Comparison of ENCODE assay signal across 8 cellular contexts in the genomic region with DNA sequence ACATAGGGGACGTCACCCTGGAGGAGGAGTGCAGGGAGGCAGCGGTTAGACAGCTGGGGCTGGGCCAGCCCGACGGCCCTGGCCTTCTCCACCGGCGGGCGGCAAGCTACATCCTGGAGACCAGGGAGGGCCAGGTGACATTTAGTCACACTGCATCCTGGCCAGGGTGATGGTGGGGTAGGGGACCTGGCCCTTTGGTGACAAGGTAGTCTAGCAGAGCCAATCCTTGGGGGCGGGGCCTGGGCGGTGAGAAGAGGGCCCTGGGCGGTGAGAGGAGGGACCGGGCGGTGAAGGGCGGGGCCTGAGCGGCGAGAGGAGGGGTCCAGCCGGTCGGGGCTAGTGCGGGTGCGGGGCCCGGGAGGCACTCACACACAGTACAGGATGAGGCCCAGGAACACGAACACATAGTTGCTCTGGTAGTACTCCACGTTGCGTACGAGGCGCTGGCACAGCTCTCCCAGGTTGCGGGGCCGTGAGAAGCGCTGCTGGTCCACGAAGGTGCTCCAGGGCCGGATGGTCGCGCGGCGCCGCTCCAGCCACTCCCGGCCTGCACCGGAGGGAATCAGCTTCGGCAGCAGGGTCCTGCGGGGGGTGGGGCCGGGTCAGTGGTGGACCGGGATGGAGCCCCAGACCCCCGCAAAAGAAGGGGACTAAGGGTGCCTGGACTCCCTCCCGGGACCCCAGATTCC. TPM values are rescaled to one million over a fixed set of nuclear protein-coding genes. Genes with fewer than 3 reads are reported as not detected.
DNase-seq lines count a peak whose midpoint lies in the region; ATAC-seq and TF ChIP-seq lines count a peak whose summit lies in the region.

No MANE protein-coding gene starts in this region.

- H3K4me3 Mint-ChIP-seq in activated T-helper 17 cell treated with anti-CD3 and anti-CD28 coated beads, Interleukin-2, amount 50 U/mL, for 72 hours, result peak overlapping the region; percentile 85
- H3K4me3 Mint-ChIP-seq in natural killer cell treated with Interleukin-12 subunit alpha and Interleukin-12 subunit beta and Interleukin-15 and Interleukin-18, amount 100 ng/mL, for 72 hours, result peak overlapping the region; percentile 83

- intact Hi-C loops in Panc1 (cut with micrococcal nuclease; ENCODE audit: unreplicated experiment), result loop anchor here (5.0 kb wide), 1 partner anchor 81 kb away; the partner anchor contains the start of gene CD79A

- peak overlapping the region; percentile 64 for H3K27ac Mint-ChIP-seq in activated T-helper 17 cell treated with anti-CD3 and anti-CD28 coated beads, Interleukin-2, amount 50 U/mL, for 72 hours
- H3K27ac Mint-ChIP-seq in natural killer cell treated with Interleukin-12 subunit alpha and Interleukin-12 subunit beta and Interleukin-15 and Interleukin-18, amount 100 ng/mL, for 72 hours, result peak overlapping the region; percentile 72 to 89

- DNase-seq in AG08395 (ENCODE audit: low spot score), result peak; percentile 90
- no peak for DNase-seq in Panc1 (ENCODE audit: low read depth, low spot score)
- DNase-seq in fibroblast of lung (ENCODE audit: low read depth in 2 of 2), result peak; percentile 56 to 76
- DNase-seq in natural killer cell treated with Interleukin-12 subunit alpha and Interleukin-12 subunit beta and Interleukin-15 and Interleukin-18, amount 100 ng/mL, for 72 hours (ENCODE audit: low spot score), result peak; percentile 86
- peak; percentile 83 for DNase-seq in stimulated activated naive CD4-positive, alpha-beta T cell treated with Interleukin-2 at 50 U/mL for 16 hours (lab: John Stamatoyannopoulos, UW)

- no peaks in the 10 kb centered on the region for H3K27me3 Mint-ChIP-seq in activated T-helper 17 cell treated with anti-CD3 and anti-CD28 coated beads, Interleukin-2, amount 50 U/mL, for 72 hours
- no peaks in the 10 kb centered on the region for H3K27me3 Mint-ChIP-seq in natural killer cell treated with Interleukin-12 subunit alpha and Interleukin-12 subunit beta and Interleukin-15 and Interleukin-18, amount 100 ng/mL, for 72 hours

- peaks cover 2% of the 10 kb centered on the region for H3K79me2 ChIP-seq in fibroblast of lung (ENCODE audit: control insufficient read depth, insufficient read depth, low read length)

- peaks cover 16% of the 10 kb centered on the region for H3K4me1 Mint-ChIP-seq in activated T-helper 17 cell treated with anti-CD3 and anti-CD28 coated beads, Interleukin-2, amount 50 U/mL, for 72 hours
- peaks cover 15 to 20% of the 10 kb centered on the region in 2 donors for H3K4me1 Mint-ChIP-seq in natural killer cell treated with Interleukin-12 subunit alpha and Interleukin-12 subunit beta and Interleukin-15 and Interleukin-18, amount 100 ng/mL, for 72 hours (ENCODE audit: low read depth in 2 of 2)

- H3K27ac ChIP-seq in HUES64 (ENCODE audit: low read depth, low read length) (peak overlapping the region; percentile 54), Panc1 (ENCODE audit: low read length) (peak overlapping the region; percentile 65), fibroblast of lung (ENCODE audit: insufficient read depth, low read length) (peak overlapping the region; percentile 89)

- in situ Hi-C loops in Panc1 (cut with HindIII; ENCODE audit: low pct_unique_long_range_greater_than_20kb, low sequenced_read_pairs), result no loop called here

- H3K4me2 ChIP-seq in fibroblast of lung (ENCODE audit: extremely low read depth, insufficient read depth, low read length), result peak overlapping the region; percentile 96

- no peaks in the 10 kb centered on the region for H3K9me3 Mint-ChIP-seq in activated T-helper 17 cell treated with anti-CD3 and anti-CD28 coated beads, Interleukin-2, amount 50 U/mL, for 72 hours
- H3K9me3 Mint-ChIP-seq in natural killer cell treated with Interleukin-12 subunit alpha and Interleukin-12 subunit beta and Interleukin-15 and Interleukin-18, amount 100 ng/mL, for 72 hours, result no peaks in the 10 kb centered on the region

- POLR2A ChIA-PET in Panc1 (lab: Charles Lee), result no interaction called here

- peak overlapping the region; percentile 75 for H3K9ac ChIP-seq in HUES64 (ENCODE audit: low read depth, low read length)
- H3K9ac ChIP-seq in fibroblast of lung (ENCODE audit: insufficient read depth, low read length), result peak overlapping the region; percentile 97

- CTCF ChIA-PET in Panc1 (lab: Charles Lee), result no interaction called here

- H3K4me3 ChIP-seq in HUES64 (ENCODE audit: low read length) (peak overlapping the region; percentile 93), Panc1 (ENCODE audit: low read depth in 2 of 2, low read length in 2 of 2) (peak overlapping the region; percentile 66 to 73), fibroblast of lung (replicated peaks in 1 of 4; ENCODE audit: control extremely low read depth in 1 of 4, insufficient read depth in 1 of 4, low read depth in 3 of 4, low read length in 4 of 4) (peak overlapping the region; percentile 77 to 99 (median 82))

- BruUV-seq in Panc1 (replicated peaks; lab: Mats Ljungman, UMichigan), result TSS peak; percentile 83

- H3K4me1 ChIP-seq in HUES64 (ENCODE audit: insufficient read depth, low read length) (peaks cover 5% of the 10 kb centered on the region), Panc1 (ENCODE audit: control insufficient read depth, insufficient read depth, low read length) (peaks cover 7% of the 10 kb centered on the region), fibroblast of lung (ENCODE audit: control insufficient read depth, extremely low read depth, insufficient read depth, low read length) (peaks cover 4% of the 10 kb centered on the region)

- no peaks in the 10 kb centered on the region for H4K20me1 ChIP-seq in fibroblast of lung (ENCODE audit: control insufficient read depth, extremely low read depth, insufficient read depth, low read length)

- H3K36me3 ChIP-seq in HUES64 (ENCODE audit: insufficient read depth, low read length) (peaks cover 11% of the 10 kb centered on the region), Panc1 (ENCODE audit: control insufficient read depth, insufficient read depth, low read length) (no peaks in the 10 kb centered on the region), fibroblast of lung (ENCODE audit: control insufficient read depth, insufficient read depth, low read length) (peaks cover 8% of the 10 kb centered on the region)

- H3K9me3 ChIP-seq in HUES64 (ENCODE audit: insufficient read depth, low read depth, low read length) (no peaks in the 10 kb centered on the region), Panc1 (ENCODE audit: control insufficient read depth, insufficient read depth, low read depth, low read length) (no peaks in the 10 kb centered on the region), fibroblast of lung (ENCODE audit: control insufficient read depth, insufficient read depth, low read depth, low read length) (no peaks in the 10 kb centered on the region)

- ATAC-seq in GM19023 (IDR thresholded peaks at IDR 0.05; ENCODE audit: unreplicated experiment), result peak; percentile 67
- ATAC-seq in Panc1, result peak; percentile 86
- ATAC-seq in activated T-helper 17 cell treated with anti-CD3 and anti-CD28 coated beads, Interleukin-2, amount 50 U/mL, for 72 hours (replicated peaks), result peak; percentile 81
- ATAC-seq in natural killer cell treated with Interleukin-12 subunit alpha and Interleukin-12 subunit beta and Interleukin-15 and Interleukin-18, amount 100 ng/mL, for 72 hours, result peak; percentile 82 to 86

- no peak overlapping the region for H2AFZ ChIP-seq in fibroblast of lung (ENCODE audit: low read length)

- H3K27me3 ChIP-seq in HUES64 (ENCODE audit: insufficient read depth, low read length), result no peaks in the 10 kb centered on the region
- no peaks in the 10 kb centered on the region for H3K27me3 ChIP-seq in Panc1 (ENCODE audit: control insufficient read depth, insufficient read depth, low read length)
- no peaks in the 10 kb centered on the region for H3K27me3 ChIP-seq in fibroblast of lung (ENCODE audit: control insufficient read depth, insufficient read depth, low read length)

- 3% methylated on average over 43 of the region's 43 CpGs for WGBS in HUES64

- peaks cover 8% of the 10 kb centered on the region for H3K36me3 Mint-ChIP-seq in activated T-helper 17 cell treated with anti-CD3 and anti-CD28 coated beads, Interleukin-2, amount 50 U/mL, for 72 hours (ENCODE audit: low read depth)
- no peaks in the 10 kb centered on the region for H3K36me3 Mint-ChIP-seq in natural killer cell treated with Interleukin-12 subunit alpha and Interleukin-12 subunit beta and Interleukin-15 and Interleukin-18, amount 100 ng/mL, for 72 hours

- TF ChIP-seq CTCF in Panc1 (IDR thresholded peaks at IDR 0.05) (no peak), fibroblast of lung (conservative IDR thresholded peaks at IDR 0.05 in 1 of 2, IDR thresholded peaks at IDR 0.05 in 1 of 2; ENCODE audit: low read depth in 1 of 2, low read length in 2 of 2) (no peak)

RNA-seq across cellular contexts. Expression of gene RABAC1, which starts 0.6 kb away (rescaled TPM):
- 65.1 TPM for polyA plus RNA-seq in HUES64 (2013, experiment 1 of 2)
- polyA plus RNA-seq in HUES64 (2013, experiment 2 of 2), result 69.9 TPM
- total RNA-seq in Panc1 (2021; ENCODE audit: unreplicated experiment), result 69.1 TPM
- 192 TPM for polyA plus RNA-seq in Panc1 (2012; ENCODE audit: insufficient read length)
- total RNA-seq in activated T-helper 17 cell treated with anti-CD3 and anti-CD28 coated beads, Interleukin-2, amount 50 U/mL, for 72 hours, result 10 to 100 TPM; 37.6 to 54.7 TPM
- 152 and 193 TPM in 2 replicates for total RNA-seq in fibroblast of lung
- 123 and 163 TPM in 2 replicates for polyA plus RNA-seq in fibroblast of lung
- 303 and 371 TPM in 2 replicates for polyA plus RNA-seq in fibroblast of lung (2012)
- polyA minus RNA-seq in fibroblast of lung (ENCODE audit: low replicate concordance), result 184 and 393 TPM in 2 replicates
- total RNA-seq in natural killer cell treated with Interleukin-12 subunit alpha and Interleukin-12 subunit beta and Interleukin-15 and Interleukin-18, amount 100 ng/mL, for 72 hours, result 10 to 100 TPM; 79.6 to 89.7 TPM

RNA-seq across cellular contexts. Expression of gene ERFL, which starts 30.3 kb away (rescaled TPM):
- polyA plus RNA-seq in HUES64 (2013, experiment 1 of 2), result not detected
- polyA plus RNA-seq in HUES64 (2013, experiment 2 of 2), result not detected
- 0.18 TPM for total RNA-seq in Panc1 (2021; ENCODE audit: unreplicated experiment)
- 0.15 TPM for polyA plus RNA-seq in Panc1 (2012; ENCODE audit: insufficient read length)
- 1 to 10 TPM in 1 of 2 donors, under 1 TPM in 1; 0.89 to 2.1 TPM for total RNA-seq in activated T-helper 17 cell treated with anti-CD3 and anti-CD28 coated beads, Interleukin-2, amount 50 U/mL, for 72 hours
- under 0.01 TPM in 2 replicates for total RNA-seq in fibroblast of lung
- polyA plus RNA-seq in fibroblast of lung, result 0.03 TPM in 1 of 2 replicates, not detected in the other
- not detected in 2 replicates for polyA plus RNA-seq in fibroblast of lung (2012)
- not detected in 2 replicates for polyA minus RNA-seq in fibroblast of lung (ENCODE audit: low replicate concordance)
- total RNA-seq in natural killer cell treated with Interleukin-12 subunit alpha and Interleukin-12 subunit beta and Interleukin-15 and Interleukin-18, amount 100 ng/mL, for 72 hours, result under 1 TPM; 0.67 TPM

RNA-seq across cellular contexts. Expression of gene ATP1A3, which starts 35.5 kb away (rescaled TPM):
- 12.3 TPM for polyA plus RNA-seq in HUES64 (2013, experiment 1 of 2)
- polyA plus RNA-seq in HUES64 (2013, experiment 2 of 2), result 12.9 TPM
- total RNA-seq in Panc1 (2021; ENCODE audit: unreplicated experiment) (4.9 TPM), fibroblast of lung (under 0.01 and 0.17 TPM in 2 replicates)
- polyA plus RNA-seq in Panc1 (2012; ENCODE audit: insufficient read length), result 4.0 TPM
- total RNA-seq in activated T-helper 17 cell treated with anti-CD3 and anti-CD28 coated beads, Interleukin-2, amount 50 U/mL, for 72 hours, result 1 to 10 TPM; 1.7 to 5.0 TPM
- 0.05 TPM in 1 of 2 replicates, not detected in the other for polyA plus RNA-seq in fibroblast of lung
- 0.16 and 0.20 TPM in 2 replicates for polyA plus RNA-seq in fibroblast of lung (2012)
- 0.59 and 1.1 TPM in 2 replicates for polyA minus RNA-seq in fibroblast of lung (ENCODE audit: low replicate concordance)
- 1 to 10 TPM; 2.0 to 4.2 TPM for total RNA-seq in natural killer cell treated with Interleukin-12 subunit alpha and Interleukin-12 subunit beta and Interleukin-15 and Interleukin-18, amount 100 ng/mL, for 72 hours
